ENCODE assay signal across 21 cellular contexts in the genomic region with DNA sequence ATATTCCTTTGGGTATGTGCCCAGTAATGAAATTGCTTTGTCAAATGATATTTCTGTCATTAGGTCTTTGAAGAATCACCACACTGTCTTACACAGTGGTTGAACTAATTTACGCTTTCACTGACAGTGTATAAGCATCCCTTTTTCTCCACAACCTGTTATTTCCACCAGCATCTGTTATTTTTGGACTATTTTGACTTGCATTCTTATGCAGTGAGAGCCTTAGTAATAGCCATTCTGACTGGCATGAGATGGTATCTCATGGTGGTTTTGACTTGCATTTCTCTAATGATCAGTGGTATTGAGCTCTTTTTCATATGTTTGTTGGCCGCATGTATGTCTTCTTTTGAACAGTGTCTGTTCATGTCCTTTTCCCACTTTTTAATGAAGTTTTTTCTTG.
"Had no signal": no experiment of that assay in that cellular context is flagged by ENCODE, and none has a peak within 500 bp of the region (broad histone marks: within the 10 kb centered on the region; RNA-seq: fewer than 3 reads in every experiment).

No MANE protein-coding gene starts in this region.

- H3K4me1 ChIP-seq: psoas muscle had no signal

- ATAC-seq: left cardiac atrium; lower lobe of right lung; naive thymus-derived CD4-positive, alpha-beta T cell; psoas muscle; right lobe of liver had no signal

- H2AFZ ChIP-seq: hepatocyte had no signal

- H3K79me2 ChIP-seq: hepatocyte had no signal

- H3K9me3 ChIP-seq: esophagus squamous epithelium, left ventricle myocardium inferior, lower lobe of right lung, psoas muscle, right lobe of liver, stomach, thoracic aorta, transverse colon had no signal

- H3K4me3 ChIP-seq: esophagus squamous epithelium, hepatocyte, left ventricle myocardium inferior, lower lobe of right lung, psoas muscle, right lobe of liver, skin epidermis, stomach, thoracic aorta, transverse colon had no signal

- H3K36me3 ChIP-seq: esophagus squamous epithelium, left ventricle myocardium inferior, lower lobe of right lung, right lobe of liver, stomach, thoracic aorta, transverse colon had no signal

- H3K27ac ChIP-seq: esophagus squamous epithelium, hepatocyte, left ventricle myocardium inferior, lower lobe of right lung, psoas muscle, right lobe of liver, skin epidermis, stomach, thoracic aorta, transverse colon had no signal

- H3K27me3 ChIP-seq: hepatocyte, right lobe of liver, stomach, transverse colon had no signal

- DNase-seq: dermis blood vessel endothelial cell; esophagus squamous epithelium; foreskin melanocyte; head of caudate nucleus; kidney; left cardiac atrium; left ventricle myocardium inferior; lower lobe of right lung; midbrain; naive thymus-derived CD4-positive, alpha-beta T cell; nephron progenitor cell; psoas muscle; retina; right lobe of liver; stimulated activated naive CD4-positive, alpha-beta T cell; stomach; substantia nigra; transverse colon had no signal

- H3K4me2 ChIP-seq: hepatocyte had no signal
